19 cellular contexts compared by ENCODE assay signal in the genomic region with DNA sequence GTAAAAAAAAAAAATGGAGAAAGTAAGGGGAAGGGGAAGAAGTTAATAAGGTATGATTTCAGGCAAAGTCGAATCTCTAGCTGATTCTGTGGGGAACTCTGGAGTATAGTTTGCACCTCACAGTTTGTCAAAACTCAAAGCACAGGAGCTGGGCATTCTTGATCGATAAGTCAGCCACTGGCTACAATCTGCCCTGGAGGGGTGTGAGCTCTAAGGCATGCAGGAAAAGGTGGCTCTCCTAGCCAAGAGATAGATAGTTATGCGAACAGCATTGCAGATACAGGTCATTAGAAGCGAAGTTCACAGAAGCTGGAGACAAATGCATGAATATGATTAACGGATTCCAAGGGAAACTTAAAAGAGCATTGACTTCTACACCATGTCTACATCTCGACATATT.
"Had no signal": no experiment of that assay in that cellular context is flagged by ENCODE, and none has a peak within 500 bp of the region (broad histone marks: within the 10 kb centered on the region; RNA-seq: fewer than 3 reads in every experiment).

No MANE protein-coding gene starts in this region.

- H3K27me3 ChIP-seq: brain microvascular endothelial cell, gastrocnemius medialis, heart left ventricle, neural progenitor cell had no signal

- H3K9me3 ChIP-seq: gastrocnemius medialis, psoas muscle, right lobe of liver had no signal

- H3K27ac ChIP-seq: brain microvascular endothelial cell, gastrocnemius medialis, heart left ventricle, neural progenitor cell, psoas muscle, right lobe of liver had no signal

- H3K4me3 ChIP-seq: gastrocnemius medialis, heart left ventricle, lung, neural progenitor cell, psoas muscle, right lobe of liver, smooth muscle cell had no signal

- H3K4me1 ChIP-seq: gastrocnemius medialis, neural progenitor cell, psoas muscle, right lobe of liver had no signal

- H3K36me3 ChIP-seq: brain microvascular endothelial cell, gastrocnemius medialis, heart left ventricle, neural progenitor cell, right lobe of liver had no signal

- ATAC-seq: activated T-cell treated with anti-CD3 and anti-CD28 coated beads, Interleukin-2, amount 50 U/mL, for 72 hours; gastrocnemius medialis; psoas muscle; right lobe of liver; stimulated activated naive CD8-positive, alpha-beta T cell treated with anti-CD3 and anti-CD28 coated beads, Interleukin-15, Interleukin-2, amounts not matched to agents 100 U/mL and 50 U/mL, for 24 hours; T-helper 17 cell had no signal

- DNase-seq: activated B cell treated with CpG ODN at 0.5 μM for 24 hours; activated CD4-positive, alpha-beta T cell treated with anti-CD3 and anti-CD28 coated beads, Interleukin-2, amount 10 ng/mL, durations not matched to agents 24 days and 14 days; activated CD8-positive, alpha-beta memory T cell treated with anti-CD3 and anti-CD28 coated beads, Interleukin-2, amount 50 U/mL, for 48 hours; activated gamma-delta T cell treated with Interleukin-2 at 50 U/mL for 16 hours; activated T-cell treated with anti-CD3 and anti-CD28 coated beads, Interleukin-2, amount 50 U/mL, for 72 hours; amygdala; cerebellar nuclear complex; effector CD8-positive, alpha-beta T cell; gastrocnemius medialis; heart left ventricle; naive B cell; psoas muscle; right lobe of liver; stimulated activated naive CD8-positive, alpha-beta T cell treated with anti-CD3 and anti-CD28 coated beads, Interleukin-15, Interleukin-2, amounts not matched to agents 100 U/mL and 50 U/mL, for 24 hours; T-helper 17 cell had no signal
